1 cellular context compared by ENCODE assay signal in the genomic region with DNA sequence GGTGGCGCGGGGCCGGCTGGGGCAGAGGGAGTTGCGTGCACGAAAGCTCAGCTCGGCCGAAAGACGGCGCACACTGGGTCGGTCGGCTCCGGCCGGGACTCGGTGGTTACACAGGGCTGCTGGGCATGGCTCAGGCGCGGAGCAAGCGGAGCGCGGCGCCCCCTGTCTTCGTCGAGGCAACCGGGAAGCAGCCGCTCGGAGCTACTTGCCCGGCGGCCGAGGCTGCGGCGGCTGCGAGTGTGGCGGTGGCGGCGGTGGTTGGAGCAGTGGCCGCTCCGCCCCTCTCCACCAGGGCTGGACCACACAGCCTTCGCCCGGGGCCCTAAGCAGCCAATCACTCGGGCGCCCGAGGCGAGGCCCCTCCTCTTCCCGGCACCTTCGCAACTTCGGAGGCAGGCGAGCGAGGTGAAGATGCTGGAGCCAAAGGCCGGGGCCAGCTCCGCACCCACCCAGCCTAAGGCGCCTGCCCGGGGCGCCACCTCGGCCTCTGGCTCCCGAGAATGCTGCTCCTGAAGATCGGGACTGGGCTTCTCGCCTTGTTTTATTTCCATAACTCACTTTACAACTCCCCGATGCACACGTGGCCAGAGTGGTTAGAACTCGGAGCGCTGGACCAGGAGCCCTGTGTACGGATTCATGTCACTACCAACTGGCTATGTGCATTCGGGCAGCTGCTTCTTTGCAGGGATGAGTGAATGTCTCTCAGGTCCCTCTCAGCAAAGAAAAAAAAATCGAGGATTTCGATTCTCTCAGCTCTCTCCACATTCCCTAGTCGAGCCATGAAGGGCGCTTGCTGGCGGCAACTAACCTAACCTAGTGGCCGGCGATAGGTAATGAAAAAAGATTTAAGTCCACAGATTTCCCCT.
TF ChIP-seq lines count a peak whose summit lies in the region.

A gene (minus strand): TSS at position 241 of the 866 bp plus-strand sequence. CDS start 241 bp downstream, outside the sequence.

TF ChIP-seq in HepG2, 621 proteins besides CTCF, POLR2A, EP300 and RAD21 (continued from another document and continues in another):
- TF ChIP-seq, protein P1, sequence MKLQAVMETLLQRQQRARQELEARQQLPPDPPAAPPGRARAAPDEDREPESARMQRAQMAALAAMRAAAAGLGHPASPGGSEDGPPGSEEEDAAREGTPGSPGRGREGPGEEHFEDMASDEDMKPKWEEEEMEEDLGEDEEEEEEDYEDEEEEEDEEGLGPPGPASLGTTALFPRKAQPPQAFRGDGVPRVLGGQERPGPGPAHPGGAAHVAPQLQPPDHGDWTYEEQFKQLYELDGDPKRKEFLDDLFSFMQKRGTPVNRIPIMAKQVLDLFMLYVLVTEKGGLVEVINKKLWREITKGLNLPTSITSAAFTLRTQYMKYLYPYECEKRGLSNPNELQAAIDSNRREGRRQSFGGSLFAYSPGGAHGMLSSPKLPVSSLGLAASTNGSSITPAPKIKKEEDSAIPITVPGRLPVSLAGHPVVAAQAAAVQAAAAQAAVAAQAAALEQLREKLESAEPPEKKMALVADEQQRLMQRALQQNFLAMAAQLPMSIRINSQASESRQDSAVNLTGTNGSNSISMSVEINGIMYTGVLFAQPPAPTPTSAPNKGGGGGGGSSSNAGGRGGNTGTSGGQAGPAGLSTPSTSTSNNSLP (IDR thresholded peaks at IDR 0.05; ENCODE audit: low read depth, low read length), result no peak
- TF ChIP-seq HNRNPUL1 (IDR thresholded peaks at IDR 0.05; ENCODE audit: low read depth, low read length) (peak; percentile 27; the same call in 1 of the 2 replicates), ZNF577 (CRISPR knock-in tag; IDR thresholded peaks at IDR 0.05; ENCODE audit: borderline replicate concordance, low read depth) (no peak), TAF1 (CRISPR knock-in tag; IDR thresholded peaks at IDR 0.05) (no peak), SAP130 (CRISPR knock-in tag; IDR thresholded peaks at IDR 0.05; ENCODE audit: low read depth) (peak; percentile 62; the same call in 1 of the 2 replicates), YEATS4 (CRISPR knock-in tag; IDR thresholded peaks at IDR 0.05; ENCODE audit: borderline replicate concordance) (0 out of 2 replicates have a peak, but pooled peaks have one; percentile 46), ZNF766 (CRISPR knock-in tag; IDR thresholded peaks at IDR 0.05; ENCODE audit: borderline replicate concordance) (0 out of 2 replicates have a peak, but pooled peaks have one; percentile 23), ZNF124 (CRISPR knock-in tag; IDR thresholded peaks at IDR 0.05) (peak; percentile 57; the same call in 1 of the 2 replicates), ZNF501 (CRISPR knock-in tag; IDR thresholded peaks at IDR 0.05) (peak; percentile 75), SP5 (CRISPR knock-in tag; IDR thresholded peaks at IDR 0.05; ENCODE audit: borderline replicate concordance, low read depth) (no peak), NR1H2 (CRISPR knock-in tag; IDR thresholded peaks at IDR 0.05; ENCODE audit: borderline replicate concordance, low read depth) (no peak), MTF2 (CRISPR knock-in tag; IDR thresholded peaks at IDR 0.05; ENCODE audit: borderline replicate concordance) (peak; percentile 94; the same call in 1 of the 2 replicates), HOXA3 (CRISPR knock-in tag; IDR thresholded peaks at IDR 0.05) (no peak; the same call in 1 of the 2 replicates), KDM5B (CRISPR knock-in tag; IDR thresholded peaks at IDR 0.05; ENCODE audit: borderline replicate concordance) (peak; percentile 78; the same call in 1 of the 2 replicates), ZFX (CRISPR knock-in tag; IDR thresholded peaks at IDR 0.05; ENCODE audit: low read depth) (peak; percentile 38), ZNF543 (CRISPR knock-in tag; IDR thresholded peaks at IDR 0.05) (peak; percentile 66; the same call in 1 of the 2 replicates), ZNF841 (CRISPR knock-in tag; IDR thresholded peaks at IDR 0.05; ENCODE audit: borderline replicate concordance) (0 out of 2 replicates have a peak, but pooled peaks have one; percentile 52), POLR2G (IDR thresholded peaks at IDR 0.05; ENCODE audit: low read depth, low read length) (peak; percentile 39), ZMYM4 (CRISPR knock-in tag; IDR thresholded peaks at IDR 0.05) (peak; percentile 80), CBX5 (CRISPR knock-in tag; IDR thresholded peaks at IDR 0.05; ENCODE audit: borderline replicate concordance) (0 out of 2 replicates have a peak, but pooled peaks have one; percentile 25), PRMT3 (CRISPR knock-in tag; IDR thresholded peaks at IDR 0.05; ENCODE audit: borderline replicate concordance, low read depth) (peak; percentile 61; the same call in 1 of the 2 replicates), STAG1 (CRISPR knock-in tag; IDR thresholded peaks at IDR 0.05) (peak; percentile 65), ZNF614 (CRISPR knock-in tag; IDR thresholded peaks at IDR 0.05; ENCODE audit: borderline replicate concordance) (peak; percentile 45; the same call in 1 of the 2 replicates), ZNF775 (CRISPR knock-in tag; IDR thresholded peaks at IDR 0.05; ENCODE audit: borderline replicate concordance) (no peak), ZNF780A (CRISPR knock-in tag; IDR thresholded peaks at IDR 0.05) (peak; percentile 47; the same call in 1 of the 2 replicates)
- TF ChIP-seq, protein P2, sequence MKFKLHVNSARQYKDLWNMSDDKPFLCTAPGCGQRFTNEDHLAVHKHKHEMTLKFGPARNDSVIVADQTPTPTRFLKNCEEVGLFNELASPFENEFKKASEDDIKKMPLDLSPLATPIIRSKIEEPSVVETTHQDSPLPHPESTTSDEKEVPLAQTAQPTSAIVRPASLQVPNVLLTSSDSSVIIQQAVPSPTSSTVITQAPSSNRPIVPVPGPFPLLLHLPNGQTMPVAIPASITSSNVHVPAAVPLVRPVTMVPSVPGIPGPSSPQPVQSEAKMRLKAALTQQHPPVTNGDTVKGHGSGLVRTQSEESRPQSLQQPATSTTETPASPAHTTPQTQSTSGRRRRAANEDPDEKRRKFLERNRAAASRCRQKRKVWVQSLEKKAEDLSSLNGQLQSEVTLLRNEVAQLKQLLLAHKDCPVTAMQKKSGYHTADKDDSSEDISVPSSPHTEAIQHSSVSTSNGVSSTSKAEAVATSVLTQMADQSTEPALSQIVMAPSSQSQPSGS (CRISPR knock-in tag; IDR thresholded peaks at IDR 0.05), result no peak
- TF ChIP-seq, protein P3, sequence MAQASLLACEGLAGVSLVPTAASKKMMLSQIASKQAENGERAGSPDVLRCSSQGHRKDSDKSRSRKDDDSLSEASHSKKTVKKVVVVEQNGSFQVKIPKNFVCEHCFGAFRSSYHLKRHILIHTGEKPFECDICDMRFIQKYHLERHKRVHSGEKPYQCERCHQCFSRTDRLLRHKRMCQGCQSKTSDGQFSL (CRISPR knock-in tag; IDR thresholded peaks at IDR 0.05), result 0 out of 2 replicates have a peak, but pooled peaks have one; percentile 46
- TF ChIP-seq, protein P4, sequence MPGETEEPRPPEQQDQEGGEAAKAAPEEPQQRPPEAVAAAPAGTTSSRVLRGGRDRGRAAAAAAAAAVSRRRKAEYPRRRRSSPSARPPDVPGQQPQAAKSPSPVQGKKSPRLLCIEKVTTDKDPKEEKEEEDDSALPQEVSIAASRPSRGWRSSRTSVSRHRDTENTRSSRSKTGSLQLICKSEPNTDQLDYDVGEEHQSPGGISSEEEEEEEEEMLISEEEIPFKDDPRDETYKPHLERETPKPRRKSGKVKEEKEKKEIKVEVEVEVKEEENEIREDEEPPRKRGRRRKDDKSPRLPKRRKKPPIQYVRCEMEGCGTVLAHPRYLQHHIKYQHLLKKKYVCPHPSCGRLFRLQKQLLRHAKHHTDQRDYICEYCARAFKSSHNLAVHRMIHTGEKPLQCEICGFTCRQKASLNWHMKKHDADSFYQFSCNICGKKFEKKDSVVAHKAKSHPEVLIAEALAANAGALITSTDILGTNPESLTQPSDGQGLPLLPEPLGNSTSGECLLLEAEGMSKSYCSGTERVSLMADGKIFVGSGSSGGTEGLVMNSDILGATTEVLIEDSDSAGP (CRISPR knock-in tag; IDR thresholded peaks at IDR 0.05; ENCODE audit: borderline replicate concordance), result peak; percentile 79; the same call in 1 of the 2 replicates
- TF ChIP-seq, protein P5, sequence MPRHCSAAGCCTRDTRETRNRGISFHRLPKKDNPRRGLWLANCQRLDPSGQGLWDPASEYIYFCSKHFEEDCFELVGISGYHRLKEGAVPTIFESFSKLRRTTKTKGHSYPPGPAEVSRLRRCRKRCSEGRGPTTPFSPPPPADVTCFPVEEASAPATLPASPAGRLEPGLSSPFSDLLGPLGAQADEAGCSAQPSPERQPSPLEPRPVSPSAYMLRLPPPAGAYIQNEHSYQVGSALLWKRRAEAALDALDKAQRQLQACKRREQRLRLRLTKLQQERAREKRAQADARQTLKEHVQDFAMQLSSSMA (CRISPR knock-in tag; IDR thresholded peaks at IDR 0.05), result 0 out of 2 replicates have a peak, but pooled peaks have one; percentile 50
- TF ChIP-seq, protein P6, sequence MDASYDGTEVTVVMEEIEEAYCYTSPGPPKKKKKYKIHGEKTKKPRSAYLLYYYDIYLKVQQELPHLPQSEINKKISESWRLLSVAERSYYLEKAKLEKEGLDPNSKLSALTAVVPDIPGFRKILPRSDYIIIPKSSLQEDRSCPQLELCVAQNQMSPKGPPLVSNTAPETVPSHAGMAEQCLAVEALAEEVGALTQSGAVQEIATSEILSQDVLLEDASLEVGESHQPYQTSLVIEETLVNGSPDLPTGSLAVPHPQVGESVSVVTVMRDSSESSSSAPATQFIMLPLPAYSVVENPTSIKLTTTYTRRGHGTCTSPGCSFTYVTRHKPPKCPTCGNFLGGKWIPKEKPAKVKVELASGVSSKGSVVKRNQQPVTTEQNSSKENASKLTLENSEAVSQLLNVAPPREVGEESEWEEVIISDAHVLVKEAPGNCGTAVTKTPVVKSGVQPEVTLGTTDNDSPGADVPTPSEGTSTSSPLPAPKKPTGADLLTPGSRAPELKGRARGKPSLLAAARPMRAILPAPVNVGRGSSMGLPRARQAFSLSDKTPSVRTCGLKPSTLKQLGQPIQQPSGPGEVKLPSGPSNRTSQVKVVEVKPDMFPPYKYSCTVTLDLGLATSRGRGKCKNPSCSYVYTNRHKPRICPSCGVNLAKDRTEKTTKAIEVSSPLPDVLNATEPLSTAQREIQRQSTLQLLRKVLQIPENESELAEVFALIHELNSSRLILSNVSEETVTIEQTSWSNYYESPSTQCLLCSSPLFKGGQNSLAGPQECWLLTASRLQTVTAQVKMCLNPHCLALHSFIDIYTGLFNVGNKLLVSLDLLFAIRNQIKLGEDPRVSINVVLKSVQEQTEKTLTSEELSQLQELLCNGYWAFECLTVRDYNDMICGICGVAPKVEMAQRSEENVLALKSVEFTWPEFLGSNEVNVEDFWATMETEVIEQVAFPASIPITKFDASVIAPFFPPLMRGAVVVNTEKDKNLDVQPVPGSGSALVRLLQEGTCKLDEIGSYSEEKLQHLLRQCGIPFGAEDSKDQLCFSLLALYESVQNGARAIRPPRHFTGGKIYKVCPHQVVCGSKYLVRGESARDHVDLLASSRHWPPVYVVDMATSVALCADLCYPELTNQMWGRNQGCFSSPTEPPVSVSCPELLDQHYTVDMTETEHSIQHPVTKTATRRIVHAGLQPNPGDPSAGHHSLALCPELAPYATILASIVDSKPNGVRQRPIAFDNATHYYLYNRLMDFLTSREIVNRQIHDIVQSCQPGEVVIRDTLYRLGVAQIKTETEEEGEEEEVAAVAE (CRISPR knock-in tag; IDR thresholded peaks at IDR 0.05; ENCODE audit: borderline replicate concordance), result peak; percentile 44; the same call in 1 of the 2 replicates
- TF ChIP-seq, protein P7, sequence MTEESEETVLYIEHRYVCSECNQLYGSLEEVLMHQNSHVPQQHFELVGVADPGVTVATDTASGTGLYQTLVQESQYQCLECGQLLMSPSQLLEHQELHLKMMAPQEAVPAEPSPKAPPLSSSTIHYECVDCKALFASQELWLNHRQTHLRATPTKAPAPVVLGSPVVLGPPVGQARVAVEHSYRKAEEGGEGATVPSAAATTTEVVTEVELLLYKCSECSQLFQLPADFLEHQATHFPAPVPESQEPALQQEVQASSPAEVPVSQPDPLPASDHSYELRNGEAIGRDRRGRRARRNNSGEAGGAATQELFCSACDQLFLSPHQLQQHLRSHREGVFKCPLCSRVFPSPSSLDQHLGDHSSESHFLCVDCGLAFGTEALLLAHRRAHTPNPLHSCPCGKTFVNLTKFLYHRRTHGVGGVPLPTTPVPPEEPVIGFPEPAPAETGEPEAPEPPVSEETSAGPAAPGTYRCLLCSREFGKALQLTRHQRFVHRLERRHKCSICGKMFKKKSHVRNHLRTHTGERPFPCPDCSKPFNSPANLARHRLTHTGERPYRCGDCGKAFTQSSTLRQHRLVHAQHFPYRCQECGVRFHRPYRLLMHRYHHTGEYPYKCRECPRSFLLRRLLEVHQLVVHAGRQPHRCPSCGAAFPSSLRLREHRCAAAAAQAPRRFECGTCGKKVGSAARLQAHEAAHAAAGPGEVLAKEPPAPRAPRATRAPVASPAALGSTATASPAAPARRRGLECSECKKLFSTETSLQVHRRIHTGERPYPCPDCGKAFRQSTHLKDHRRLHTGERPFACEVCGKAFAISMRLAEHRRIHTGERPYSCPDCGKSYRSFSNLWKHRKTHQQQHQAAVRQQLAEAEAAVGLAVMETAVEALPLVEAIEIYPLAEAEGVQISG (CRISPR knock-in tag; IDR thresholded peaks at IDR 0.05), result peak; percentile 88
- TF ChIP-seq, protein P8, sequence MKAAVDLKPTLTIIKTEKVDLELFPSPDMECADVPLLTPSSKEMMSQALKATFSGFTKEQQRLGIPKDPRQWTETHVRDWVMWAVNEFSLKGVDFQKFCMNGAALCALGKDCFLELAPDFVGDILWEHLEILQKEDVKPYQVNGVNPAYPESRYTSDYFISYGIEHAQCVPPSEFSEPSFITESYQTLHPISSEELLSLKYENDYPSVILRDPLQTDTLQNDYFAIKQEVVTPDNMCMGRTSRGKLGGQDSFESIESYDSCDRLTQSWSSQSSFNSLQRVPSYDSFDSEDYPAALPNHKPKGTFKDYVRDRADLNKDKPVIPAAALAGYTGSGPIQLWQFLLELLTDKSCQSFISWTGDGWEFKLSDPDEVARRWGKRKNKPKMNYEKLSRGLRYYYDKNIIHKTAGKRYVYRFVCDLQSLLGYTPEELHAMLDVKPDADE (CRISPR knock-in tag; IDR thresholded peaks at IDR 0.05), result no peak
- TF ChIP-seq, protein P9, sequence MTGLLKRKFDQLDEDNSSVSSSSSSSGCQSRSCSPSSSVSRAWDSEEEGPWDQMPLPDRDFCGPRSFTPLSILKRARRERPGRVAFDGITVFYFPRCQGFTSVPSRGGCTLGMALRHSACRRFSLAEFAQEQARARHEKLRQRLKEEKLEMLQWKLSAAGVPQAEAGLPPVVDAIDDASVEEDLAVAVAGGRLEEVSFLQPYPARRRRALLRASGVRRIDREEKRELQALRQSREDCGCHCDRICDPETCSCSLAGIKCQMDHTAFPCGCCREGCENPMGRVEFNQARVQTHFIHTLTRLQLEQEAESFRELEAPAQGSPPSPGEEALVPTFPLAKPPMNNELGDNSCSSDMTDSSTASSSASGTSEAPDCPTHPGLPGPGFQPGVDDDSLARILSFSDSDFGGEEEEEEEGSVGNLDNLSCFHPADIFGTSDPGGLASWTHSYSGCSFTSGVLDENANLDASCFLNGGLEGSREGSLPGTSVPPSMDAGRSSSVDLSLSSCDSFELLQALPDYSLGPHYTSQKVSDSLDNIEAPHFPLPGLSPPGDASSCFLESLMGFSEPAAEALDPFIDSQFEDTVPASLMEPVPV (CRISPR knock-in tag; IDR thresholded peaks at IDR 0.05), result peak; percentile 84
- TF ChIP-seq, protein P10, sequence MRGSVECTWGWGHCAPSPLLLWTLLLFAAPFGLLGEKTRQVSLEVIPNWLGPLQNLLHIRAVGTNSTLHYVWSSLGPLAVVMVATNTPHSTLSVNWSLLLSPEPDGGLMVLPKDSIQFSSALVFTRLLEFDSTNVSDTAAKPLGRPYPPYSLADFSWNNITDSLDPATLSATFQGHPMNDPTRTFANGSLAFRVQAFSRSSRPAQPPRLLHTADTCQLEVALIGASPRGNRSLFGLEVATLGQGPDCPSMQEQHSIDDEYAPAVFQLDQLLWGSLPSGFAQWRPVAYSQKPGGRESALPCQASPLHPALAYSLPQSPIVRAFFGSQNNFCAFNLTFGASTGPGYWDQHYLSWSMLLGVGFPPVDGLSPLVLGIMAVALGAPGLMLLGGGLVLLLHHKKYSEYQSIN (CRISPR knock-in tag; IDR thresholded peaks at IDR 0.05; ENCODE audit: borderline replicate concordance), result no peak
